Comparison of ENCODE assay signal across 8 cellular contexts in genomic region chr10:8044908-8045727, GRCh38. TPM values are rescaled to one million over a fixed set of nuclear protein-coding genes. Genes with fewer than 3 reads are reported as not detected.
DNase-seq lines count a peak whose midpoint lies in the region; ATAC-seq, FAIRE-seq and TF ChIP-seq lines count a peak whose summit lies in the region.

No MANE protein-coding gene starts in this region.

- peak overlapping the region; percentile 82 for H3K4me3 Mint-ChIP-seq in astrocyte (ENCODE audit: unreplicated experiment)

- no peaks in the 10 kb centered on the region for H3K36me3 Mint-ChIP-seq in astrocyte (ENCODE audit: low read depth, unreplicated experiment)

- H3K27me3 Mint-ChIP-seq in astrocyte (ENCODE audit: low read depth, unreplicated experiment): peaks cover 85% of the 10 kb centered on the region

- TF ChIP-seq CTCF in AG04449 (IDR thresholded peaks at IDR 0.05; ENCODE audit: insufficient read depth, low read length, missing control alignments) (no peak), astrocyte (IDR thresholded peaks at IDR 0.05; ENCODE audit: insufficient read depth, low read depth, low read length) (no peak)

- H3K4me2 ChIP-seq in astrocyte (ENCODE audit: low read length): peak overlapping the region; percentile 76

- no peak overlapping the region for H3K9ac ChIP-seq in astrocyte (ENCODE audit: low read length)

- FAIRE-seq in astrocyte (lab: Jason Lieb, UNC): no peak

- H3K4me3 ChIP-seq in AG04449 (ENCODE audit: low read depth, low read length) (peak overlapping the region; percentile 6), H7 (ENCODE audit: insufficient read depth, low read depth, low read length) (peak overlapping the region; percentile 33), astrocyte (ENCODE audit: insufficient read depth, low read depth, low read length) (peak overlapping the region; percentile 11), mesodermal cell (ENCODE audit: extremely low read depth, insufficient read depth, low read length, poor library complexity, severe bottlenecking) (peak overlapping the region; percentile 39)

- H3K4me1 ChIP-seq in astrocyte (ENCODE audit: insufficient read depth, low read length): peaks cover 7% of the 10 kb centered on the region
- H3K4me1 ChIP-seq in mesodermal cell (ENCODE audit: control insufficient read depth, insufficient read depth, low read length, poor library complexity, severe bottlenecking): peaks cover 43% of the 10 kb centered on the region

- CTCF ChIA-PET in AG04449 (lab: Yijun Ruan, JAX): interaction anchor here (1.1 kb wide), 1 partner anchor 8 kb away, joined by 3 read pairs; no protein-coding TSS in a partner anchor

- DNase-seq in AG04449 (ENCODE audit: low read depth, low spot score) (no peak), H7 (peak; percentile 89), astrocyte (ENCODE audit: low read depth) (no peak), RPMI8226 (no peak), GM19240 (ENCODE audit: insufficient read length, low spot score) (no peak), COR-L47 (lab: John Stamatoyannopoulos, UW) (no peak)

- peaks cover 100% of the 10 kb centered on the region for H3K27me3 ChIP-seq in H7 (ENCODE audit: control insufficient read depth, insufficient read depth, low read length)
- peaks cover 97% of the 10 kb centered on the region for H3K27me3 ChIP-seq in astrocyte (ENCODE audit: insufficient read depth, low read length)

- peaks cover 2% of the 10 kb centered on the region for H3K4me1 Mint-ChIP-seq in astrocyte (ENCODE audit: low read depth, unreplicated experiment)

- H3K9me3 Mint-ChIP-seq in astrocyte (ENCODE audit: unreplicated experiment): peaks cover 10% of the 10 kb centered on the region

- H3K36me3 ChIP-seq in H7 (replicated peaks; ENCODE audit: control insufficient read depth, insufficient read depth, low read length) (no peaks in the 10 kb centered on the region), astrocyte (ENCODE audit: insufficient read depth, low read length) (no peaks in the 10 kb centered on the region), mesodermal cell (ENCODE audit: control insufficient read depth, insufficient read depth, low read length) (no peaks in the 10 kb centered on the region)

- H3K9me3 ChIP-seq in astrocyte (ENCODE audit: insufficient read depth, low read depth, low read length): no peaks in the 10 kb centered on the region
- no peaks in the 10 kb centered on the region for H3K9me3 ChIP-seq in mesodermal cell (ENCODE audit: control insufficient read depth, low read length)

- H2AFZ ChIP-seq in astrocyte (ENCODE audit: low read depth, low read length): peak overlapping the region; percentile 64

- H3K27ac Mint-ChIP-seq in astrocyte (ENCODE audit: unreplicated experiment): peak overlapping the region; percentile 69

- peaks cover 18% of the 10 kb centered on the region for H4K20me1 ChIP-seq in astrocyte (ENCODE audit: insufficient read depth, low read length)

- no peak for ATAC-seq in GM19023 (IDR thresholded peaks at IDR 0.05; ENCODE audit: unreplicated experiment)

- POLR2A ChIA-PET in AG04449 (lab: Yijun Ruan, JAX): no interaction called here

- 0 to 1% methylated on average over 15 to 21 of the region's 32 CpGs for WGBS in mesodermal cell (ENCODE audit: insufficient coverage in 2 of 2), 2 experiments

- H3K79me2 ChIP-seq in astrocyte (ENCODE audit: insufficient read depth, low read length): no peaks in the 10 kb centered on the region

- no peak overlapping the region for H3K27ac ChIP-seq in astrocyte (ENCODE audit: low read depth, low read length)
- H3K27ac ChIP-seq in mesodermal cell (ENCODE audit: low read depth, low read length, severe bottlenecking): peak overlapping the region; percentile 10

RNA-seq across cellular contexts. Expression of gene GATA3, which starts 9.4 kb away (rescaled TPM):
- 0.11 and 1.1 TPM in 2 replicates for total RNA-seq in H7 (2014; rRNA removed; shearing (Covaris generic))
- 11.8 and 17.6 TPM in 2 replicates for total RNA-seq in astrocyte
- 41.5 TPM for polyA plus RNA-seq in mesodermal cell (2013, experiment 1 of 2)
- 28.9 TPM for polyA plus RNA-seq in mesodermal cell (2013, experiment 2 of 2)
